Comparison of ENCODE assay signal across 11 cellular contexts in genomic region chr17:78407387-78407990, GRCh38. TPM values are rescaled to one million over a fixed set of nuclear protein-coding genes. Genes with fewer than 3 reads are reported as not detected.
DNase-seq lines count a peak whose midpoint lies in the region; ATAC-seq and TF ChIP-seq lines count a peak whose summit lies in the region.
"Had no signal": no experiment of that assay in that cellular context is flagged by ENCODE, and none has a peak within 500 bp of the region (broad histone marks: within the 10 kb centered on the region; RNA-seq: fewer than 3 reads in every experiment).

No MANE protein-coding gene starts in this region.

- H4K12ac ChIP-seq in trophoblast cell (ENCODE audit: low read depth, low read length): no peak overlapping the region

- peaks cover 22% of the 10 kb centered on the region for H3K4me1 Mint-ChIP-seq in HFFc6 (ENCODE audit: low read depth)

- H2BK5ac ChIP-seq in trophoblast cell (ENCODE audit: low read depth, low read length, poor library complexity): no peak overlapping the region

- H2AK5ac ChIP-seq in trophoblast cell (ENCODE audit: low read length): no peak overlapping the region

- H2BK120ac ChIP-seq in trophoblast cell (ENCODE audit: insufficient read depth, low read length, poor library complexity): no peak overlapping the region

- H3K14ac ChIP-seq in trophoblast cell (ENCODE audit: low read length): no peak overlapping the region

- no peaks in the 10 kb centered on the region for H3K27me3 ChIP-seq in effector memory CD4-positive, alpha-beta T cell (replicated peaks; ENCODE audit: control insufficient read depth, insufficient read depth, low read length, poor library complexity, severe bottlenecking)
- H3K27me3 ChIP-seq in trophoblast cell (ENCODE audit: insufficient read depth, low read length): no peaks in the 10 kb centered on the region
- H3K27me3 ChIP-seq: esophagus muscularis mucosa had no signal

- no peak overlapping the region for H3K4me3 Mint-ChIP-seq in HFFc6
- H3K4me3 Mint-ChIP-seq: naive thymus-derived CD8-positive, alpha-beta T cell had no signal

- H2AFZ ChIP-seq in trophoblast cell (ENCODE audit: insufficient read depth, low read length, poor library complexity): no peak overlapping the region

- no CpG with 5 or more reads among the region's 7 CpGs for WGBS in trophoblast cell (ENCODE audit: extremely low coverage, insufficient coverage, insufficient read length)

- H3K27ac ChIP-seq in effector memory CD4-positive, alpha-beta T cell (ENCODE audit: insufficient read depth, low read length, poor library complexity, severe bottlenecking): peak overlapping the region; percentile 36
- no peak overlapping the region for H3K27ac ChIP-seq in trophoblast cell (ENCODE audit: low read depth, low read length)
- H3K27ac ChIP-seq: esophagus muscularis mucosa had no signal

- no peak for TF ChIP-seq CTCF in NB4 (IDR thresholded peaks at IDR 0.05; ENCODE audit: low read depth, low read length)
- no peak for TF ChIP-seq CTCF in HFFc6 (IDR thresholded peaks at IDR 0.05)

- H3K4me2 ChIP-seq in trophoblast cell (ENCODE audit: low read length): no peak overlapping the region

- no peaks in the 10 kb centered on the region for H3K9me3 Mint-ChIP-seq in HFFc6
- H3K9me3 Mint-ChIP-seq: naive thymus-derived CD8-positive, alpha-beta T cell had no signal

- peak overlapping the region; percentile 67 for H3K4ac ChIP-seq in trophoblast cell (ENCODE audit: low read depth, low read length)

- H3K79me1 ChIP-seq in trophoblast cell (ENCODE audit: low read length): peaks cover 8% of the 10 kb centered on the region

- peaks cover 40% of the 10 kb centered on the region for H3K36me3 ChIP-seq in effector memory CD4-positive, alpha-beta T cell (ENCODE audit: control insufficient read depth, insufficient read depth, low read length)
- H3K36me3 ChIP-seq in trophoblast cell (ENCODE audit: control insufficient read depth in 1 of 2, insufficient read depth in 2 of 2, low read length in 2 of 2): peaks cover 37 to 54% of the 10 kb centered on the region in 2 experiments

- ATAC-seq in HG03520 (IDR thresholded peaks at IDR 0.05; ENCODE audit: unreplicated experiment): no peak
- ATAC-seq: naive thymus-derived CD8-positive, alpha-beta T cell had no signal

- no peak overlapping the region for H4K8ac ChIP-seq in trophoblast cell (ENCODE audit: low read depth, low read length)

- TF ChIP-seq POLR2A in NB4 (IDR thresholded peaks at IDR 0.05; ENCODE audit: extremely low read depth, insufficient read length): no peak

- H3K4me1 ChIP-seq in effector memory CD4-positive, alpha-beta T cell (ENCODE audit: control insufficient read depth, insufficient read depth, low read length, poor library complexity, severe bottlenecking): peaks cover 5% of the 10 kb centered on the region
- peaks cover 11 to 19% of the 10 kb centered on the region in 2 experiments for H3K4me1 ChIP-seq in trophoblast cell (ENCODE audit: control insufficient read depth in 1 of 2, insufficient read depth in 2 of 2, low read length in 2 of 2)

- no peaks in the 10 kb centered on the region for H3K9me3 ChIP-seq in effector memory CD4-positive, alpha-beta T cell (ENCODE audit: control insufficient read depth, low read length)
- H3K9me3 ChIP-seq in trophoblast cell (ENCODE audit: insufficient read depth, low read depth, low read length): peaks cover 3% of the 10 kb centered on the region
- H3K9me3 ChIP-seq: esophagus muscularis mucosa had no signal

- peaks cover 13% of the 10 kb centered on the region for H3K79me2 ChIP-seq in trophoblast cell (ENCODE audit: control insufficient read depth, insufficient read depth, low read length, poor library complexity)

- H3K9ac ChIP-seq in trophoblast cell (ENCODE audit: low read length): no peak overlapping the region

- no peaks in the 10 kb centered on the region; the same call in 1 of the 2 replicates for H3K27me3 Mint-ChIP-seq in HFFc6 (ENCODE audit: insufficient read depth)
- H3K27me3 Mint-ChIP-seq: naive thymus-derived CD8-positive, alpha-beta T cell had no signal

- H3K23ac ChIP-seq in trophoblast cell (ENCODE audit: low read length): no peak overlapping the region

- peaks cover 17% of the 10 kb centered on the region for H3K36me3 Mint-ChIP-seq in HFFc6 (ENCODE audit: low read depth)

- H3K4me3 ChIP-seq in NB4 (ENCODE audit: low read depth, low read length): no peak overlapping the region
- no peak overlapping the region for H3K4me3 ChIP-seq in effector memory CD4-positive, alpha-beta T cell (ENCODE audit: insufficient read depth, low read depth, low read length, poor library complexity, severe bottlenecking)
- H3K4me3 ChIP-seq in trophoblast cell (ENCODE audit: low read depth, low read length): no peak overlapping the region
- H3K4me3 ChIP-seq: esophagus muscularis mucosa had no signal

- no peak overlapping the region for H4K91ac ChIP-seq in trophoblast cell (ENCODE audit: low read depth, low read length)

- H2BK12ac ChIP-seq in trophoblast cell (ENCODE audit: low read length): no peak overlapping the region

- H3K27ac Mint-ChIP-seq in HFFc6: no peak overlapping the region

- DNase-seq in NCI-H748 (lab: John Stamatoyannopoulos, UW; ENCODE audit: unreplicated experiment) (peak; percentile 8), NCI-H748 treated with DMSO at 0.1 percent for 48 hours (lab: John Stamatoyannopoulos, UW) (no peak), NB4 (ENCODE audit: low read depth) (peak; percentile 27), trophoblast cell (no peak), HFFc6 (no peak), AG20443 (ENCODE audit: low spot score) (no peak)
- no peak for DNase-seq in effector memory CD4-positive, alpha-beta T cell
- DNase-seq: naive thymus-derived CD8-positive, alpha-beta T cell; NCI-H526 had no signal

- H3K18ac ChIP-seq in trophoblast cell (ENCODE audit: low read length): no peak overlapping the region

RNA-seq across cellular contexts. Expression of gene PGS1, which starts 29.0 kb away (rescaled TPM):
- polyA plus RNA-seq in trophoblast cell (2013): 23.9 and 26.5 TPM in 2 replicates
- 10 to 100 TPM; 20.2 to 26.1 (median 24.5) TPM for total RNA-seq in HFFc6 (2021; fragmentation: NEBNext Ultra II Directional; extraction: Animal tissue kit (Norgen Biotek cat#: 25700))

RNA-seq across cellular contexts. Expression of gene SOCS3, which starts 47.6 kb away (rescaled TPM):
- polyA plus RNA-seq in trophoblast cell (2013): 33.2 and 33.8 TPM in 2 replicates
- 10 to 100 TPM; 27.4 to 37.2 (median 33.2) TPM for total RNA-seq in HFFc6 (2021; fragmentation: NEBNext Ultra II Directional; extraction: Animal tissue kit (Norgen Biotek cat#: 25700))

Comparison
In these comparisons a context has a peak if more than half of its experiments do, and no peak if none do; other contexts are left out.
1. DNase-seq: peak in NCI-H748 (single experiment) and NB4 (single experiment); none in NCI-H748 treated with DMSO at 0.1 percent for 48 hours (single experiment), effector memory CD4-positive, alpha-beta T cell (0 of 3), trophoblast cell (0 of 2), HFFc6 (single experiment) and AG20443 (single experiment).